Comparison of ENCODE assay signal across 11 cellular contexts in the genomic region with DNA sequence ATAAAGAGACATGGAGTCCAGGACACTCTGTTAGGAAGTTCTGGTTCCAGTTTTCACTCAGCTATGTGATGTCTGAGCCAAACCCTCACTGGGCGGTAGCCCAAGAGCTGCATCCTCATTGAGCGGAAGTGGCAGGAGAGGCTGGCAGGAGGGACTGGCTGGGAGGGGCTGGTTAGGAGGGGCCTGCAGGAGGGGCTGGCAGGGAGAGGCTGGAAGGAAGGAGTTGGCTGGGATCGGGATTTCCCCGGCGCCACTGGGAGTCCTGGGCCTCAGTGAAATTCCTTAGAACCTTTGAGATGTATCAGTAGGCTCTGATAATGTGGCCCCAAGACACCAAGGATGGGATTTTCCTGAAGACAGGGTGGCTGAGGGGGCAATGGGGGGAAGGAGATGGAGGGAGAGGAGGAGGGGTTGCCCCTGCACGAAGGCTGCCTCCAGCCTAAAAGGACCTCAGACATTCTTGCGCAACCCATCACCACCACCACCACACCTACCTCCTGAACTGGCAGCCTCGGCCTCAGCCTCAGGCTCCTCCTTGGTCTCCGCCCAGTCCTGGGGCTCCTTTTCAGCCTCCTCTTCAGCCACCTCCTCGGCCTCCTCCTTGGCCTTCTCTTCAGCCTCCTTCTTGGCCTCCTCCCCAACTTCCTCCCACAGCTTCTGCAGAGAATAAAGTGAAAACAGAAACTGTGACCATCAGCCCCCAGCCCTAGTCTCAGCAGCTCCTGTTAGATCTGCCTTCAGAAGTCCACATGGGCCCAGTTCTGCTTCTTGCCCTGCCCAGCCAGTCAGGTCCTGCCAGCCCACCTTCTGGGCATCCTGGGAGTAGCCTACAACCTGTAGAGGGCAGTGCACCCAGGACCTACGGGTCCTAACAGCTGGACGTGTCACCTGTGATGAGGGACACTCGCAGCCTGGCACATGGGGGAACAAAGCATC. TPM values are rescaled to one million over a fixed set of nuclear protein-coding genes. Genes with fewer than 3 reads are reported as not detected.
DNase-seq lines count a peak whose midpoint lies in the region; ATAC-seq and TF ChIP-seq lines count a peak whose summit lies in the region.
"Had no signal": no experiment of that assay in that cellular context is flagged by ENCODE, and none has a peak within 500 bp of the region (broad histone marks: within the 10 kb centered on the region; RNA-seq: fewer than 3 reads in every experiment).

No MANE protein-coding gene starts in this region.

- 38 to 45% (median 42%) methylated on average over 12 to 13 of the region's 13 CpGs for WGBS in stomach, 5 donors

- H3K4me1 Mint-ChIP-seq in GM23338: no peaks in the 10 kb centered on the region; the same call in 2 of the 3 replicates
- H3K4me1 Mint-ChIP-seq in stimulated activated effector memory CD8-positive, alpha-beta T cell treated with anti-CD3 and anti-CD28 coated beads, Interleukin-12 subunit alpha, Interleukin-12 subunit beta, amount 100 ng/mL, for 72 hours: no peaks in the 10 kb centered on the region
- H3K4me1 Mint-ChIP-seq in CD8-positive, alpha-beta memory T cell: no peaks in the 10 kb centered on the region
- H3K4me1 Mint-ChIP-seq: activated naive CD8-positive, alpha-beta T cell treated with anti-CD3 and anti-CD28 coated beads, Interleukin-2, amount 10 ng/mL, durations not matched to agents 7 days and 5 days had no signal

- no peaks in the 10 kb centered on the region; the same call in 2 of the 3 replicates for H3K36me3 Mint-ChIP-seq in GM23338 (ENCODE audit: low read depth)
- no peaks in the 10 kb centered on the region for H3K36me3 Mint-ChIP-seq in stimulated activated effector memory CD8-positive, alpha-beta T cell treated with anti-CD3 and anti-CD28 coated beads, Interleukin-12 subunit alpha, Interleukin-12 subunit beta, amount 100 ng/mL, for 72 hours
- no peaks in the 10 kb centered on the region for H3K36me3 Mint-ChIP-seq in CD8-positive, alpha-beta memory T cell
- H3K36me3 Mint-ChIP-seq: activated naive CD8-positive, alpha-beta T cell treated with anti-CD3 and anti-CD28 coated beads, Interleukin-2, amount 10 ng/mL, durations not matched to agents 7 days and 5 days had no signal

- POLR2A ChIA-PET in CD8-positive, alpha-beta memory T cell (lab: Charles Lee): no interaction called here

- no peak for TF ChIP-seq POLR2A in stomach (IDR thresholded peaks at IDR 0.05)

- H3K27ac ChIP-seq in GM23338 (ENCODE audit: low read depth) (no peak overlapping the region), cardiac muscle cell (no peak overlapping the region), stomach (peak overlapping the region in 2 of 5 donors; percentile 6 to 50)
- no peak overlapping the region for H3K27ac ChIP-seq in CD8-positive, alpha-beta memory T cell (ENCODE audit: low read depth, low read length)

- H3K36me3 ChIP-seq in GM23338 (ENCODE audit: insufficient read depth): no peaks in the 10 kb centered on the region
- no peaks in the 10 kb centered on the region for H3K36me3 ChIP-seq in cardiac muscle cell
- no peaks in the 10 kb centered on the region for H3K36me3 ChIP-seq in stomach
- no peaks in the 10 kb centered on the region for H3K36me3 ChIP-seq in CD8-positive, alpha-beta memory T cell (ENCODE audit: insufficient read depth, low read length)

- no peak overlapping the region for H3K4me2 ChIP-seq in GM23338

- H3K9me3 ChIP-seq in cardiac muscle cell (ENCODE audit: low read depth) (no peaks in the 10 kb centered on the region), stomach (no peaks in the 10 kb centered on the region)
- H3K9me3 ChIP-seq in CD8-positive, alpha-beta memory T cell (ENCODE audit: low read length): no peaks in the 10 kb centered on the region

- peaks cover 17% of the 10 kb centered on the region for H3K27me3 Mint-ChIP-seq in GM23338 (ENCODE audit: insufficient read depth, low read depth, poor library complexity)
- H3K27me3 Mint-ChIP-seq in CD8-positive, alpha-beta memory T cell: peaks cover 9 to 18% of the 10 kb centered on the region in 2 donors

- no peak for TF ChIP-seq EP300 in stomach (IDR thresholded peaks at IDR 0.05)

- H3K79me2 ChIP-seq in GM23338 (replicated peaks; ENCODE audit: insufficient read depth): no peaks in the 10 kb centered on the region

- no peaks in the 10 kb centered on the region for H3K9me3 Mint-ChIP-seq in GM23338
- no peaks in the 10 kb centered on the region for H3K9me3 Mint-ChIP-seq in stimulated activated effector memory CD8-positive, alpha-beta T cell treated with anti-CD3 and anti-CD28 coated beads, Interleukin-12 subunit alpha, Interleukin-12 subunit beta, amount 100 ng/mL, for 72 hours
- H3K9me3 Mint-ChIP-seq in CD8-positive, alpha-beta memory T cell: no peaks in the 10 kb centered on the region
- H3K9me3 Mint-ChIP-seq: activated naive CD8-positive, alpha-beta T cell treated with anti-CD3 and anti-CD28 coated beads, Interleukin-2, amount 10 ng/mL, durations not matched to agents 7 days and 5 days had no signal

- H3K4me3 ChIP-seq in GM23338 (no peak overlapping the region), cardiac muscle cell (no peak overlapping the region), stomach (no peak overlapping the region)
- H3K4me3 ChIP-seq in CD8-positive, alpha-beta memory T cell (ENCODE audit: low read length): no peak overlapping the region

- DNase-seq in GM23338 (ENCODE audit: low spot score) (no peak), SKM-1 treated with dmso at 0.1 percent for 144 hours (lab: John Stamatoyannopoulos, UW; ENCODE audit: unreplicated experiment) (peak; percentile 56), cardiac muscle cell (ENCODE audit: low read depth in 1 of 2, low spot score in 1 of 2) (peak in 1 of 2 donors; percentile 91), stomach (peak; percentile 74), activated T-cell treated with anti-CD3 and anti-CD28 coated beads for 4 hours (no peak)
- DNase-seq in stimulated activated effector memory CD8-positive, alpha-beta T cell treated with anti-CD3 and anti-CD28 coated beads, Interleukin-12 subunit alpha, Interleukin-12 subunit beta, amount 100 ng/mL, for 72 hours (ENCODE audit: low spot score in 2 of 2): no peak
- DNase-seq in CD8-positive, alpha-beta memory T cell: no peak
- DNase-seq: activated naive CD8-positive, alpha-beta T cell treated with anti-CD3 and anti-CD28 coated beads, Interleukin-2, amount 10 ng/mL, durations not matched to agents 7 days and 5 days; NCI-H748 treated with DMSO at 0.1 percent for 48 hours had no signal

- H3K27ac Mint-ChIP-seq in GM23338: no peak overlapping the region
- H3K27ac Mint-ChIP-seq in stimulated activated effector memory CD8-positive, alpha-beta T cell treated with anti-CD3 and anti-CD28 coated beads, Interleukin-12 subunit alpha, Interleukin-12 subunit beta, amount 100 ng/mL, for 72 hours: no peak overlapping the region
- peak overlapping the region in 2 of 8 donors; percentile 27 to 95 for H3K27ac Mint-ChIP-seq in CD8-positive, alpha-beta memory T cell
- H3K27ac Mint-ChIP-seq: activated naive CD8-positive, alpha-beta T cell treated with anti-CD3 and anti-CD28 coated beads, Interleukin-2, amount 10 ng/mL, durations not matched to agents 7 days and 5 days had no signal

- no peak overlapping the region for H2AFZ ChIP-seq in GM23338

- no peaks in the 10 kb centered on the region for H3K9me2 ChIP-seq in GM23338 (ENCODE audit: insufficient read depth)

- H4K20me1 ChIP-seq in GM23338 (replicated peaks; ENCODE audit: insufficient read depth): no peaks in the 10 kb centered on the region

- H3K4me3 Mint-ChIP-seq in GM23338: no peak overlapping the region
- H3K4me3 Mint-ChIP-seq in stimulated activated effector memory CD8-positive, alpha-beta T cell treated with anti-CD3 and anti-CD28 coated beads, Interleukin-12 subunit alpha, Interleukin-12 subunit beta, amount 100 ng/mL, for 72 hours: no peak overlapping the region
- no peak overlapping the region for H3K4me3 Mint-ChIP-seq in CD8-positive, alpha-beta memory T cell
- H3K4me3 Mint-ChIP-seq: activated naive CD8-positive, alpha-beta T cell treated with anti-CD3 and anti-CD28 coated beads, Interleukin-2, amount 10 ng/mL, durations not matched to agents 7 days and 5 days had no signal

- H3K4me1 ChIP-seq in GM23338 (ENCODE audit: insufficient read depth) (no peaks in the 10 kb centered on the region), cardiac muscle cell (ENCODE audit: low read depth) (no peaks in the 10 kb centered on the region), stomach (peaks cover 11 to 30% (median 15%) of the 10 kb centered on the region in 4 donors)
- H3K4me1 ChIP-seq in CD8-positive, alpha-beta memory T cell (ENCODE audit: insufficient read depth, low read length): no peaks in the 10 kb centered on the region

- H3F3A ChIP-seq in GM23338 (replicated peaks; ENCODE audit: low read depth): no peaks in the 10 kb centered on the region

- H3K27me3 ChIP-seq in GM23338 (ENCODE audit: insufficient read depth): no peaks in the 10 kb centered on the region
- no peaks in the 10 kb centered on the region for H3K27me3 ChIP-seq in cardiac muscle cell
- peaks cover 0 to 24% (median 0%) of the 10 kb centered on the region in 3 donors for H3K27me3 ChIP-seq in stomach
- no peaks in the 10 kb centered on the region for H3K27me3 ChIP-seq in CD8-positive, alpha-beta memory T cell (ENCODE audit: insufficient read depth, low read length, poor library complexity, severe bottlenecking)

- ATAC-seq in GM23338 (peak; percentile 59), GM18519 (IDR thresholded peaks at IDR 0.05; ENCODE audit: low FRiP score, unreplicated experiment) (no peak)
- no peak for ATAC-seq in stimulated activated effector memory CD8-positive, alpha-beta T cell treated with anti-CD3 and anti-CD28 coated beads, Interleukin-12 subunit alpha, Interleukin-12 subunit beta, amount 100 ng/mL, for 72 hours

- peak; percentile 34 to 57 for TF ChIP-seq CTCF in GM23338 (conservative IDR thresholded peaks at IDR 0.05; ENCODE audit: low read depth in 2 of 2)
- peak; percentile 36 for TF ChIP-seq CTCF in cardiac muscle cell (IDR thresholded peaks at IDR 0.05; ENCODE audit: low read depth, low read length)
- no peak for TF ChIP-seq CTCF in stomach (IDR thresholded peaks at IDR 0.05)

- CTCF ChIA-PET in CD8-positive, alpha-beta memory T cell (lab: Charles Lee): no interaction called here

- intact Hi-C loops in stomach (cut with DNase I; ENCODE audit: low total_unique reads): no loop called here

TF ChIP-seq in GM23338, 12 proteins besides CTCF, POLR2A, EP300 and RAD21 (continues in another document):
- TF ChIP-seq CREB1 (CRISPR knock-in tag; IDR thresholded peaks at IDR 0.05; ENCODE audit: low read depth): no peak

RNA-seq across cellular contexts. Expression of gene CNGB1, which starts 31.7 kb away (rescaled TPM):
- total RNA-seq in GM23338 (2014; rRNA removed; shearing (Covaris generic)): not detected in 2 replicates
- polyA plus RNA-seq in GM23338 (2016; fragmentation: Nextera tagmentation; extraction: Ambion mirVana): not detected in 2 replicates
- total RNA-seq in cardiac muscle cell: not detected in 2 replicates
- polyA plus RNA-seq in cardiac muscle cell: not detected in 2 replicates
- total RNA-seq in stomach: 10 to 100 TPM in 1 of 5 donors, under 1 TPM in 1, not detected in 3; 0.73 to 18.0 TPM
- polyA plus RNA-seq in stomach: under 1 TPM in 1 of 3 donors, not detected in 2; 0.08 TPM
- not detected for total RNA-seq in CD8-positive, alpha-beta memory T cell
- polyA plus RNA-seq in CD8-positive, alpha-beta memory T cell: not detected
- total RNA-seq: activated naive CD8-positive, alpha-beta T cell treated with anti-CD3 and anti-CD28 coated beads, Interleukin-2, amount 10 ng/mL, durations not matched to agents 7 days and 5 days; subcutaneous adipose tissue had no signal

Comparison
In these comparisons a context has a peak if more than half of its experiments do, and no peak if none do; other contexts are left out.
1. DNase-seq: peak in SKM-1 treated with dmso at 0.1 percent for 144 hours (single experiment) and stomach (single experiment); none in GM23338 (single experiment), stimulated activated effector memory CD8-positive, alpha-beta T cell treated with anti-CD3 and anti-CD28 coated beads, Interleukin-12 subunit alpha, Interleukin-12 subunit beta, amount 100 ng/mL, for 72 hours (0 of 2), activated T-cell treated with anti-CD3 and anti-CD28 coated beads for 4 hours (single experiment) and CD8-positive, alpha-beta memory T cell (0 of 5).
2. CTCF ChIP-seq: peak in GM23338 (2 of 2) and cardiac muscle cell (single experiment); none in stomach (0 of 7).